ENCODE assay signal across 8 cellular contexts in the genomic region with DNA sequence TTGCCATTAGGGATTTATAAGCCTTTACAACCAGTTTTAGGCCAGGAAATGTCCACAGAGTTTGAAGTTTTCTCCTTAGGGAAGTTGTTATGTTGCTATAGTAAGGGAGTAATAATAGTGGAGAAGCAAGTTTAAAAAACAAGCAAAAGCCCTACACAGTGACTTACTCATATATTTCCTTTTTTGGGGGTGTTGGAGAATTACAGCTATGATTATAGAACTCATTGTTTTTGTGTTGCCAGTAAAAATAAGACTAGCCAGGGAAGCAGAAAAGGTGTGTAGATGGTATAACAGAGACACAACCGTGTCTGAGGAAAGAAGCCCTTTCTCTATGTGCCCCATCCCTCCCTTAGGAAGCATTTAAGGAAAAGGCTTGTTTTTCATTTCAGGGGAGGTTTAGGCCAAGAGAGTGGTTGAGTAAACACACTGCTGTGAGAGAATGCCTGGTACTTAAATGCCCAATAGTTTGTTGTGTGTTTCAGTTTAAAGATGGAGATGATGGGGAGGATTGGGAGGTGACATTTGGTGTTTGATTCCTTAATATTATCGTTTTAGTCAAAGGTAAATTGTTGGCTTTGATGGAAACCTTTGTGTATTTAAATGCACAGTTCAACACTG. TPM values are rescaled to one million over a fixed set of nuclear protein-coding genes. Genes with fewer than 3 reads are reported as not detected.
DNase-seq lines count a peak whose midpoint lies in the region; ATAC-seq and TF ChIP-seq lines count a peak whose summit lies in the region.

No MANE protein-coding gene starts in this region.

- TF ChIP-seq CTCF in RWPE2 (IDR thresholded peaks at IDR 0.05; ENCODE audit: poor library complexity, severe bottlenecking): no peak
- TF ChIP-seq CTCF in esophagus squamous epithelium (IDR thresholded peaks at IDR 0.05): no peak
- TF ChIP-seq CTCF in sigmoid colon (IDR thresholded peaks at IDR 0.05): no peak

- in situ Hi-C loops in GM23248 (cut with MboI): no loop called here

- H2AFZ ChIP-seq in GM23248: no peak overlapping the region

- ATAC-seq in RWPE2 (ENCODE audit: low read depth) (no peak), GM21447 (IDR thresholded peaks at IDR 0.05; ENCODE audit: unreplicated experiment) (no peak)

- H3K27ac ChIP-seq in GM23248 (peak overlapping the region; percentile 93), RWPE2 (ENCODE audit: poor library complexity, severe bottlenecking) (peak overlapping the region; percentile 90), esophagus squamous epithelium (peak overlapping the region; percentile 99 to 100 (median 100)), sigmoid colon (peak overlapping the region; percentile 98 to 100 (median 100))

- DNase-seq in GM23248 (peak; percentile 67), RWPE2 (ENCODE audit: low spot score) (no peak), esophagus squamous epithelium (lab: John Stamatoyannopoulos, UW) (no peak), sigmoid colon (no peak), LoVo (ENCODE audit: low spot score) (no peak)
- no peak for DNase-seq in stimulated activated CD4-positive, alpha-beta T cell treated with anti-CD3 and anti-CD28 coated beads, Interleukin-2, amount 100 ng/mL, for 24 hours
- no peak for DNase-seq in stimulated activated CD8-positive, alpha-beta memory T cell treated with anti-CD3 and anti-CD28 coated beads, Interleukin-4, amount 100 ng/mL, for 48 hours

- peak overlapping the region; percentile 85 for H3K4me2 ChIP-seq in GM23248 (ENCODE audit: unreplicated experiment)

- H3K36me3 ChIP-seq in GM23248 (ENCODE audit: low read depth) (no peaks in the 10 kb centered on the region), RWPE2 (ENCODE audit: low read depth) (0 out of 2 replicates have a peak, but pooled peaks cover 4% of the 10 kb centered on the region), esophagus squamous epithelium (no peaks in the 10 kb centered on the region), sigmoid colon (no peaks in the 10 kb centered on the region)

- H3K4me1 ChIP-seq in GM23248 (ENCODE audit: insufficient read depth): peaks cover 39% of the 10 kb centered on the region
- H3K4me1 ChIP-seq in RWPE2 (ENCODE audit: insufficient read depth, poor library complexity, severe bottlenecking): peaks cover 45% of the 10 kb centered on the region
- peaks cover 32 to 67% (median 55%) of the 10 kb centered on the region in 3 donors for H3K4me1 ChIP-seq in esophagus squamous epithelium
- peaks cover 0 to 65% (median 58%) of the 10 kb centered on the region in 4 donors for H3K4me1 ChIP-seq in sigmoid colon

- H3K4me3 ChIP-seq in GM23248: peak overlapping the region; percentile 81
- peak overlapping the region; percentile 67 for H3K4me3 ChIP-seq in RWPE2 (ENCODE audit: severe bottlenecking)
- H3K4me3 ChIP-seq in esophagus squamous epithelium: peak overlapping the region; percentile 74 to 97 (median 95)
- peak overlapping the region; percentile 89 to 95 (median 90) for H3K4me3 ChIP-seq in sigmoid colon

- H3K9me2 ChIP-seq in GM23248 (ENCODE audit: insufficient read depth): no peaks in the 10 kb centered on the region

- H3K79me2 ChIP-seq in GM23248 (ENCODE audit: insufficient read depth): peaks cover 71% of the 10 kb centered on the region

- H4K20me1 ChIP-seq in GM23248 (ENCODE audit: insufficient read depth): peaks cover 53% of the 10 kb centered on the region

- WGBS in GM23248 (ENCODE audit: low coverage in 1 of 2, low lambda C conversion rate in 2 of 2, missing lambda C conversion rate in 2 of 2), 2 experiments: 11 to 18% methylated on average over 2 of the region's 2 CpGs
- WGBS in esophagus squamous epithelium, 2 donors: 10 to 12% methylated on average over 2 of the region's 2 CpGs
- WGBS in sigmoid colon, 2 donors: 2 to 16% methylated on average over 2 of the region's 2 CpGs

- no peak for TF ChIP-seq EP300 in sigmoid colon (IDR thresholded peaks at IDR 0.05)

- TF ChIP-seq POLR2A in esophagus squamous epithelium (IDR thresholded peaks at IDR 0.05) (no peak), sigmoid colon (IDR thresholded peaks at IDR 0.05) (no peak)

- H3K27me3 ChIP-seq in GM23248 (replicated peaks; ENCODE audit: insufficient read depth): no peaks in the 10 kb centered on the region
- H3K27me3 ChIP-seq in RWPE2 (ENCODE audit: insufficient read depth, poor library complexity, severe bottlenecking): no peaks in the 10 kb centered on the region
- H3K27me3 ChIP-seq in esophagus squamous epithelium: no peaks in the 10 kb centered on the region
- H3K27me3 ChIP-seq in sigmoid colon: no peaks in the 10 kb centered on the region

- H3K9ac ChIP-seq in GM23248: peak overlapping the region; percentile 94

- H3F3A ChIP-seq in GM23248 (ENCODE audit: insufficient read depth): peaks cover 38% of the 10 kb centered on the region

- no peaks in the 10 kb centered on the region for H3K9me3 ChIP-seq in GM23248 (ENCODE audit: low read depth)
- no peaks in the 10 kb centered on the region for H3K9me3 ChIP-seq in RWPE2 (ENCODE audit: severe bottlenecking)
- H3K9me3 ChIP-seq in esophagus squamous epithelium: no peaks in the 10 kb centered on the region
- H3K9me3 ChIP-seq in sigmoid colon: no peaks in the 10 kb centered on the region

- intact Hi-C loops in esophagus squamous epithelium (cut with DNase I) (no loop called here), sigmoid colon (cut with DNase I) (loop anchor here (10.0 kb wide), 1 partner anchor 341 kb away; no protein-coding TSS in a partner anchor)

RNA-seq across cellular contexts. Expression of a gene that starts 2.4 kb away (rescaled TPM):
- 204 and 277 TPM in 2 replicates for total RNA-seq in GM23248 (2014; rRNA removed; shearing (Covaris generic))
- polyA plus RNA-seq in GM23248 (2016; fragmentation: Nextera tagmentation; extraction: Ambion mirVana): 290 and 299 TPM in 2 replicates
- 100 to 1,000 TPM; 252 to 287 (median 268) TPM for total RNA-seq in esophagus squamous epithelium
- total RNA-seq in sigmoid colon: 100 to 1,000 TPM; 252 to 336 (median 291) TPM
- 100 to 1,000 TPM; 181 to 297 (median 233) TPM for polyA plus RNA-seq in sigmoid colon

RNA-seq across cellular contexts. Expression of a gene that starts 30.4 kb away (rescaled TPM):
- total RNA-seq in GM23248 (2014; rRNA removed; shearing (Covaris generic)): not detected in 2 replicates
- not detected in 2 replicates for polyA plus RNA-seq in GM23248 (2016; fragmentation: Nextera tagmentation; extraction: Ambion mirVana)
- total RNA-seq in esophagus squamous epithelium: under 1 TPM in 1 of 4 donors, not detected in 3; 0.09 TPM
- not detected for total RNA-seq in sigmoid colon
- polyA plus RNA-seq in sigmoid colon: under 1 TPM in 1 of 3 donors, not detected in 2; 0.04 TPM
